Comparison of ENCODE assay signal across 1 cellular context in the genomic region with DNA sequence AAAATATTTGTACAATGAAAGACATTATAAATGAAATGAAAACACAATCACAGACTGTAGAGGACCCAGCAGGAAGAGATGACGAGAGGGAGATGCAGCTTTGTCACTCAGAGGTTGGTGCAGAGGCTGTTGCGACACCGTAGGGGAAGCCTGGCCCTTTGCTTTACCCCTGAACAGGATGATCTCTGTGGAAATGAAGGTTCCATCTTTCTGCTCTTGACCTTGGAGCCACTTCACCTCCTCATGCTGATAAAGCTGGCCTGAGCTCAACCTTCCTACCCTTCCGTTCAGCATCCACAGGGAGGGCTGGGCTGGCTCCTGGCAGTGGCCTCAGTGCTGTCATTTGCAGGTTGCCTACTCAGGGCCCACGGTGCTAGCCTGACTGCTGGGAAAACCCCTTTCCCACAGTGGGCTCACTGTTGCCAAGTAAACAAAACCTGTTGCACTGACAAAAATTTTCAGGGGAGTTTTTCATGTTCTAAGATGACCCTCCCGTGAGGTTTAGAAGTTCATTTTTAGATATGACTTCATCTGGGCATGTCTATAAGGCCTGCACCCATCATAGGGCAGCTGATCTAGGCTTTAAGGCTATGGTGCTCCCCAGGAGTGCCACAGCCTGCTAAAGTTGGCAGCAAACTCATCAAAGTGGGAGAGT.
TF ChIP-seq lines count a peak whose summit lies in the region.

No MANE protein-coding gene starts in this region.

TF ChIP-seq in SK-N-SH, 30 proteins besides CTCF, POLR2A, EP300 and RAD21 (continued from another document):
- TF ChIP-seq, protein P1, sequence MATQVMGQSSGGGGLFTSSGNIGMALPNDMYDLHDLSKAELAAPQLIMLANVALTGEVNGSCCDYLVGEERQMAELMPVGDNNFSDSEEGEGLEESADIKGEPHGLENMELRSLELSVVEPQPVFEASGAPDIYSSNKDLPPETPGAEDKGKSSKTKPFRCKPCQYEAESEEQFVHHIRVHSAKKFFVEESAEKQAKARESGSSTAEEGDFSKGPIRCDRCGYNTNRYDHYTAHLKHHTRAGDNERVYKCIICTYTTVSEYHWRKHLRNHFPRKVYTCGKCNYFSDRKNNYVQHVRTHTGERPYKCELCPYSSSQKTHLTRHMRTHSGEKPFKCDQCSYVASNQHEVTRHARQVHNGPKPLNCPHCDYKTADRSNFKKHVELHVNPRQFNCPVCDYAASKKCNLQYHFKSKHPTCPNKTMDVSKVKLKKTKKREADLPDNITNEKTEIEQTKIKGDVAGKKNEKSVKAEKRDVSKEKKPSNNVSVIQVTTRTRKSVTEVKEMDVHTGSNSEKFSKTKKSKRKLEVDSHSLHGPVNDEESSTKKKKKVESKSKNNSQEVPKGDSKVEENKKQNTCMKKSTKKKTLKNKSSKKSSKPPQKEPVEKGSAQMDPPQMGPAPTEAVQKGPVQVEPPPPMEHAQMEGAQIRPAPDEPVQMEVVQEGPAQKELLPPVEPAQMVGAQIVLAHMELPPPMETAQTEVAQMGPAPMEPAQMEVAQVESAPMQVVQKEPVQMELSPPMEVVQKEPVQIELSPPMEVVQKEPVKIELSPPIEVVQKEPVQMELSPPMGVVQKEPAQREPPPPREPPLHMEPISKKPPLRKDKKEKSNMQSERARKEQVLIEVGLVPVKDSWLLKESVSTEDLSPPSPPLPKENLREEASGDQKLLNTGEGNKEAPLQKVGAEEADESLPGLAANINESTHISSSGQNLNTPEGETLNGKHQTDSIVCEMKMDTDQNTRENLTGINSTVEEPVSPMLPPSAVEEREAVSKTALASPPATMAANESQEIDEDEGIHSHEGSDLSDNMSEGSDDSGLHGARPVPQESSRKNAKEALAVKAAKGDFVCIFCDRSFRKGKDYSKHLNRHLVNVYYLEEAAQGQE (IDR thresholded peaks at IDR 0.05; ENCODE audit: low read depth, low read length): no peak
- no peak for TF ChIP-seq RCOR1 (IDR thresholded peaks at IDR 0.05; ENCODE audit: low read length)
- TF ChIP-seq ZBTB33 (IDR thresholded peaks at IDR 0.05; ENCODE audit: borderline replicate concordance, low read depth): no peak
- no peak for TF ChIP-seq FOSL2 (IDR thresholded peaks at IDR 0.05; ENCODE audit: borderline replicate concordance, low read depth)
- TF ChIP-seq FOXJ3 (CRISPR knock-in tag; IDR thresholded peaks at IDR 0.05): no peak
- no peak for TF ChIP-seq ELF1 (IDR thresholded peaks at IDR 0.05)
- TF ChIP-seq, protein P2, sequence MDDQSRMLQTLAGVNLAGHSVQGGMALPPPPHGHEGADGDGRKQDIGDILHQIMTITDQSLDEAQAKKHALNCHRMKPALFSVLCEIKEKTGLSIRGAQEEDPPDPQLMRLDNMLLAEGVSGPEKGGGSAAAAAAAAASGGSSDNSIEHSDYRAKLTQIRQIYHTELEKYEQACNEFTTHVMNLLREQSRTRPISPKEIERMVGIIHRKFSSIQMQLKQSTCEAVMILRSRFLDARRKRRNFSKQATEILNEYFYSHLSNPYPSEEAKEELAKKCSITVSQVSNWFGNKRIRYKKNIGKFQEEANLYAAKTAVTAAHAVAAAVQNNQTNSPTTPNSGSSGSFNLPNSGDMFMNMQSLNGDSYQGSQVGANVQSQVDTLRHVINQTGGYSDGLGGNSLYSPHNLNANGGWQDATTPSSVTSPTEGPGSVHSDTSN (IDR thresholded peaks at IDR 0.05): no peak
- TF ChIP-seq MAX (IDR thresholded peaks at IDR 0.05; ENCODE audit: low read depth): no peak
- no peak for TF ChIP-seq SIN3A (IDR thresholded peaks at IDR 0.05; ENCODE audit: borderline replicate concordance, low read depth, low read length)
- TF ChIP-seq MXI1 (IDR thresholded peaks at IDR 0.05; ENCODE audit: low read depth, low read length): no peak
TF ChIP-seq in SK-N-SH: peak in this region for 0.
